1 cellular context compared by ENCODE assay signal in the genomic region with DNA sequence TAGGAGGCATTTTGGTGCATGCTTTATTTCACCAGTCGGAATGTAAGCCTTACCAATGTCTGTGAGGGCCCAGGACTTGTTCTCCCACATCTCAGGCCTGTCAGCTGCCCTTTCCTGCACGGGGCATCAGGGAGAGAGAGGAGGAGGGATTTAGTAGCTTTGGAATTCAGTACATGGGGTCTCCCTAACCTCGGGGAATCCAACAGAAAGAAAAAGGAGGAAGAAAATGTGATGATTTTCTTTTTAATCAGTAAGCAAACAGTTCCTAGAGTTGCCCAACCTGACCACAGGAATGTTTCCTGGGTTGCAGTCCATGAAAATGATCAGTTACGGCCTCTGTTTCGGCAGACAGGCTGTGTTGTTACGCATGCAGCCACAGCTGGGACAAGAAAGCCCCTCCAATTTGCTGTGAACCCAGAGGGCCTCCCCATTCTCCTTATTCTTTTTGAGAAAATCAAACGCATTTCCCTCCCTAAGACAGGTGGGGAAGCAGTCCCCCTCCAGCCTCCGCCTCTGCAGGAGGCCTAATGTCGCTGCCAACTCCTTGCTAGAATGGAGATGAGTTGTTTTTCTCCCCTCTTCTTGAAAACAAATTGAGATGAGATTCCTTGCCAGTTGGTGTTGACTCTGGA.
TF ChIP-seq lines count a peak whose summit lies in the region.

No MANE protein-coding gene starts in this region.

TF ChIP-seq in SK-N-SH treated with all-trans-retinoic acid at 6 μM for 48 hours, 23 proteins besides CTCF, POLR2A, EP300 and RAD21 (continued from another document):
- TF ChIP-seq ZNF8 (CRISPR knock-in tag; IDR thresholded peaks at IDR 0.05) (no peak), TOX (CRISPR knock-in tag; IDR thresholded peaks at IDR 0.05; ENCODE audit: borderline replicate concordance) (no peak), GLIS3 (CRISPR knock-in tag; IDR thresholded peaks at IDR 0.05) (no peak), ZC3H10 (CRISPR knock-in tag; IDR thresholded peaks at IDR 0.05) (no peak), BACH2 (CRISPR knock-in tag; IDR thresholded peaks at IDR 0.05; ENCODE audit: borderline replicate concordance) (no peak), ZFP3 (CRISPR knock-in tag; IDR thresholded peaks at IDR 0.05) (no peak), ARNTL (CRISPR knock-in tag; IDR thresholded peaks at IDR 0.05; ENCODE audit: borderline replicate concordance, low read depth) (no peak), RARB (CRISPR knock-in tag; IDR thresholded peaks at IDR 0.05) (no peak), ZFP30 (CRISPR knock-in tag; IDR thresholded peaks at IDR 0.05) (no peak), ZNF70 (CRISPR knock-in tag; IDR thresholded peaks at IDR 0.05) (no peak), CSDC2 (CRISPR knock-in tag; IDR thresholded peaks at IDR 0.05) (no peak), PPARA (CRISPR knock-in tag; IDR thresholded peaks at IDR 0.05; ENCODE audit: borderline replicate concordance) (no peak)
- TF ChIP-seq, protein P1, sequence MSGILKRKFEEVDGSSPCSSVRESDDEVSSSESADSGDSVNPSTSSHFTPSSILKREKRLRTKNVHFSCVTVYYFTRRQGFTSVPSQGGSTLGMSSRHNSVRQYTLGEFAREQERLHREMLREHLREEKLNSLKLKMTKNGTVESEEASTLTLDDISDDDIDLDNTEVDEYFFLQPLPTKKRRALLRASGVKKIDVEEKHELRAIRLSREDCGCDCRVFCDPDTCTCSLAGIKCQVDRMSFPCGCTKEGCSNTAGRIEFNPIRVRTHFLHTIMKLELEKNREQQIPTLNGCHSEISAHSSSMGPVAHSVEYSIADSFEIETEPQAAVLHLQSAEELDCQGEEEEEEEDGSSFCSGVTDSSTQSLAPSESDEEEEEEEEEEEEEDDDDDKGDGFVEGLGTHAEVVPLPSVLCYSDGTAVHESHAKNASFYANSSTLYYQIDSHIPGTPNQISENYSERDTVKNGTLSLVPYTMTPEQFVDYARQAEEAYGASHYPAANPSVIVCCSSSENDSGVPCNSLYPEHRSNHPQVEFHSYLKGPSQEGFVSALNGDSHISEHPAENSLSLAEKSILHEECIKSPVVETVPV (CRISPR knock-in tag; IDR thresholded peaks at IDR 0.05), result no peak
